Comparison of ENCODE assay signal across 9 cellular contexts in the genomic region with DNA sequence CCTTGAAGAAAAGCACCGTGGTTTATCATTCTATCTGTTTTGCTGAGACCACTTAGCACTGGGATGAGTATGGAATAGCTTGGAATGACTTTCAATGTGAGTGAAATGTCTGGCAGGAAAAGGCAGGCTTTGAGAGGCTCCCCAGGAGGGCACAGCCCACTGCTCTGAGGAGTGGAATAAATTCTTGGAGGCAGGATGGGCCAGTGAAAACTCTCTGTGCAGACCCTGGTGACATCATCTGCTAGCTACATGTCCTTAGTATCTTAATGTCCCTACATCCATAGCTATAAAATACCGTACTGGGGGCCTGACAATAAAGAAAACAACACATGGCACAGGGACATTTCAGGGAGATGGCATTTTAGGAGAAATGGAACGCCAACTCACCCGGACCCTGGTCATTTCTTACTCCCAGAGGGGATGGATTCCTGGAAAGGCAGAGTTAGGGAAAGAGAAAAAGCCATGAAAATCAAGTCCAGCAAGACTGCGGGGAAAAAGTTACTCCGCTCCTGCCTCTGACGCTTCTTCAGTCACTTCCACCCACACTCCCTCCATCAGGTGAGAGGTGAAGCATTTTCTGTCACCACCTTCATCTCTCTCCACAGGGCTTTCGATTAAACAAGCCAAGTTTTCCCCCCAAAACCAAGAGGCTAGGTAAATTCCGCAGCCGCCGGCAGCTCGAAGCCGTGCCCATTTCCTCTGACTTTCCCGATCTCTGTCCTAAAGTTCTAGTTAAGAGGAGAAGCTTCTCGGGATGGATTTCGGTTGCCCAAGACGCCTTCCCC. TPM values are rescaled to one million over a fixed set of nuclear protein-coding genes. Genes with fewer than 3 reads are reported as not detected.
DNase-seq lines count a peak whose midpoint lies in the region; ATAC-seq and TF ChIP-seq lines count a peak whose summit lies in the region.
"Had no signal": no experiment of that assay in that cellular context is flagged by ENCODE, and none has a peak within 500 bp of the region (broad histone marks: within the 10 kb centered on the region; RNA-seq: fewer than 3 reads in every experiment).

No MANE protein-coding gene starts in this region.

- peak overlapping the region; percentile 55 for H3K4me3 Mint-ChIP-seq in activated CD4-positive, alpha-beta T cell treated with anti-CD3 and anti-CD28 coated beads for 36 hours
- peak overlapping the region; percentile 32 to 68 for H3K4me3 Mint-ChIP-seq in stimulated activated naive CD8-positive, alpha-beta T cell treated with anti-CD3 and anti-CD28 coated beads, Interleukin-15, amount 100 ng/mL, for 72 hours

- intact Hi-C loops in activated CD4-positive, alpha-beta T cell treated with anti-CD3 and anti-CD28 coated beads for 36 hours (cut with DNase I, micrococcal nuclease): loop anchor here (1.0 to 10.0 kb wide), 8 partner anchors 22 to 936 kb away; a partner anchor contains a TSS
- intact Hi-C loops in mucosa of descending colon (cut with DNase I, micrococcal nuclease): no loop called here

- POLR2A ChIA-PET in activated CD4-positive, alpha-beta T cell treated with anti-CD3 and anti-CD28 coated beads for 36 hours (lab: Charles Lee): interaction anchor here (0.9 kb wide), 1 partner anchor 43 kb away, joined by 5 read pairs; no protein-coding TSS in a partner anchor

- no peak for ATAC-seq in activated CD4-positive, alpha-beta T cell treated with anti-CD3 and anti-CD28 coated beads for 36 hours
- ATAC-seq in stimulated activated naive CD8-positive, alpha-beta T cell treated with anti-CD3 and anti-CD28 coated beads, Interleukin-15, amount 100 ng/mL, for 72 hours: no peak
- ATAC-seq in GM18511 (IDR thresholded peaks at IDR 0.05; ENCODE audit: unreplicated experiment): no peak
- ATAC-seq in HG02798 (IDR thresholded peaks at IDR 0.05; ENCODE audit: poor library complexity, unreplicated experiment): no peak
- ATAC-seq in mucosa of descending colon: no peak

- H3K4me3 ChIP-seq in adipocyte (ENCODE audit: low read length) (peak overlapping the region; percentile 86), mucosa of descending colon (no peak overlapping the region)

- H3K27me3 ChIP-seq in adipocyte (replicated peaks; ENCODE audit: control insufficient read depth, insufficient read depth, low read length): no peaks in the 10 kb centered on the region

- peaks cover 51% of the 10 kb centered on the region for H3K4me1 Mint-ChIP-seq in activated CD4-positive, alpha-beta T cell treated with anti-CD3 and anti-CD28 coated beads for 36 hours
- H3K4me1 Mint-ChIP-seq in stimulated activated naive CD8-positive, alpha-beta T cell treated with anti-CD3 and anti-CD28 coated beads, Interleukin-15, amount 100 ng/mL, for 72 hours: peaks cover 43% of the 10 kb centered on the region

- H3K9me3 ChIP-seq in adipocyte (ENCODE audit: control insufficient read depth, low read length): no peaks in the 10 kb centered on the region
- H3K9me3 ChIP-seq in mucosa of descending colon: no peaks in the 10 kb centered on the region

- no peaks in the 10 kb centered on the region for H3K27me3 Mint-ChIP-seq in activated CD4-positive, alpha-beta T cell treated with anti-CD3 and anti-CD28 coated beads for 36 hours
- H3K27me3 Mint-ChIP-seq in stimulated activated naive CD8-positive, alpha-beta T cell treated with anti-CD3 and anti-CD28 coated beads, Interleukin-15, amount 100 ng/mL, for 72 hours: no peaks in the 10 kb centered on the region

- peak; percentile 20 for DNase-seq in activated CD4-positive, alpha-beta T cell treated with anti-CD3 and anti-CD28 coated beads for 36 hours
- no peak for DNase-seq in activated CD4-positive, alpha-beta T cell treated with anti-CD3 and anti-CD28 coated beads, Interleukin-2, amount 50 U/mL, for 48 hours
- DNase-seq in adipocyte (ENCODE audit: low read depth): peak; percentile 31
- peak; percentile 58 for DNase-seq in islet precursor cell
- DNase-seq in stimulated activated naive CD8-positive, alpha-beta T cell treated with anti-CD3 and anti-CD28 coated beads, Interleukin-15, amount 100 ng/mL, for 72 hours: no peak
- no peak for DNase-seq in mucosa of descending colon

- CTCF ChIA-PET in activated CD4-positive, alpha-beta T cell treated with anti-CD3 and anti-CD28 coated beads for 36 hours (lab: Charles Lee): interaction anchor here (0.6 to 1.5 kb wide), 5 partner anchors 13 to 1281 kb away, joined by 3 to 8 read pairs (median 3); no protein-coding TSS in a partner anchor

- H3K9me3 Mint-ChIP-seq in activated CD4-positive, alpha-beta T cell treated with anti-CD3 and anti-CD28 coated beads for 36 hours (ENCODE audit: low read depth): peaks cover 23% of the 10 kb centered on the region
- H3K9me3 Mint-ChIP-seq in stimulated activated naive CD8-positive, alpha-beta T cell treated with anti-CD3 and anti-CD28 coated beads, Interleukin-15, amount 100 ng/mL, for 72 hours: peaks cover 29 to 42% of the 10 kb centered on the region in 2 donors

- H3K27ac Mint-ChIP-seq in activated CD4-positive, alpha-beta T cell treated with anti-CD3 and anti-CD28 coated beads for 36 hours: peak overlapping the region; percentile 53
- H3K27ac Mint-ChIP-seq in stimulated activated naive CD8-positive, alpha-beta T cell treated with anti-CD3 and anti-CD28 coated beads, Interleukin-15, amount 100 ng/mL, for 72 hours: no peak overlapping the region

- H3K36me3 ChIP-seq in adipocyte (ENCODE audit: control insufficient read depth, insufficient read depth, low read length, severe bottlenecking) (peaks cover 5% of the 10 kb centered on the region), mucosa of descending colon (ENCODE audit: low read depth) (no peaks in the 10 kb centered on the region)

- no peak for TF ChIP-seq CTCF in mucosa of descending colon (IDR thresholded peaks at IDR 0.05)

- H3K4me1 ChIP-seq in adipocyte (ENCODE audit: control insufficient read depth, insufficient read depth, low read length) (peaks cover 12% of the 10 kb centered on the region), mucosa of descending colon (ENCODE audit: low read depth) (no peaks in the 10 kb centered on the region)

- H3K9ac ChIP-seq in adipocyte (ENCODE audit: low read length): peak overlapping the region; percentile 81
- H3K9ac ChIP-seq: KMS-11 had no signal

- H3K36me3 Mint-ChIP-seq in activated CD4-positive, alpha-beta T cell treated with anti-CD3 and anti-CD28 coated beads for 36 hours (ENCODE audit: low read depth): peaks cover 33% of the 10 kb centered on the region

RNA-seq across cellular contexts. Expression of a gene that starts 1.0 kb away (rescaled TPM):
- 1 to 10 TPM; 2.4 to 2.7 TPM for total RNA-seq in activated CD4-positive, alpha-beta T cell treated with anti-CD3 and anti-CD28 coated beads for 36 hours
- total RNA-seq in mucosa of descending colon: 1 to 10 TPM; 1.5 to 3.7 (median 1.9) TPM

RNA-seq across cellular contexts. Expression of a gene that starts 32.8 kb away (rescaled TPM):
- 1 to 10 TPM; 6.9 to 7.6 TPM for total RNA-seq in activated CD4-positive, alpha-beta T cell treated with anti-CD3 and anti-CD28 coated beads for 36 hours
- total RNA-seq in mucosa of descending colon: 1 to 10 TPM; 2.4 to 5.8 (median 4.3) TPM

Comparison
In these comparisons a context has a peak if more than half of its experiments do, and no peak if none do; other contexts are left out.
1. DNase-seq: peak in activated CD4-positive, alpha-beta T cell treated with anti-CD3 and anti-CD28 coated beads for 36 hours (single experiment), adipocyte (single experiment) and islet precursor cell (single experiment); none in activated CD4-positive, alpha-beta T cell treated with anti-CD3 and anti-CD28 coated beads, Interleukin-2, amount 50 U/mL, for 48 hours (0 of 2), stimulated activated naive CD8-positive, alpha-beta T cell treated with anti-CD3 and anti-CD28 coated beads, Interleukin-15, amount 100 ng/mL, for 72 hours (0 of 2) and mucosa of descending colon (0 of 3).
2. intact Hi-C loops: an anchor here in activated CD4-positive, alpha-beta T cell treated with anti-CD3 and anti-CD28 coated beads for 36 hours (1.0 to 10.0 kb wide); none called in mucosa of descending colon.